Comparison of ENCODE assay signal across 8 cellular contexts in the genomic region with DNA sequence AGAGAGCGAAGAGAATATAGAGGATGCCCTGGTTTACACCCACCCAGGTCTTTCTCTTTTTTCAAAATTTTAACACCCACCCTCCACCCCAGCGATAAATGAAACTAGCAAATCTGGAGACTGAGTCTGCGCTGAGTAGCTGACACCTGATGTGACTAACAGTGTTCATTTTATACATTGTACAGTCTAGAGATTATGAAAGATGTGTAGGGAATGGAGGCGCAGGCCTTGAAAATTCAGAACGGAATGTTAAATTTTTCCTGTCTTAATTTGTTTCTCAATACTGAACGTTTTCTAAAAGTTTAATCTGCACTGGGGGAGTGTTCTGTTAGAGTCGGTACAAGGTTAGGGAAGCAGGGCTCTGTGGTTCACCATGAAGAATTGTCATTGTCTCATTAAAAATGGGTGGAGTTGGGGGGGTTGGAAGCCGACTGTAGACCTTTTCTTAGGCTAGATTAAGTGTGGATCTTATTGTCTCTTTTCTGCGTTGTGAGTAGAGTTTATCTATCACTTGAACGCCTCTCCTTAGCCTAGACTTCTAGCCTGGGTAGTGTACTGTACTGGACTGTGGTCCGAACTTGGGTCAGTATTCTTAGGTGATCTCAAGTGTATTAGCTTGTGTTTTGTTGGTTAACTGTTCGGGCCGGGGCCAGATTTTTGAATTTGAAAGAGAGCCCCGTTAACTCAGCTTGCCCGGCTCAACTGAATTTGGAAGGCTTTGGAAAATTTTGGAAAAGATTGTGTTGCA. TPM values are rescaled to one million over a fixed set of nuclear protein-coding genes. Genes with fewer than 3 reads are reported as not detected.
DNase-seq lines count a peak whose midpoint lies in the region; ATAC-seq, FAIRE-seq and TF ChIP-seq lines count a peak whose summit lies in the region.

No MANE protein-coding gene starts in this region.

- H3K4me3 ChIP-seq in H1 (ENCODE audit: extremely low read depth in 1 of 4, insufficient read depth in 2 of 4, low read depth in 3 of 4, low read length in 4 of 4): peak overlapping the region; percentile 86 to 94 (median 92)
- peak overlapping the region; percentile 69 to 100 for H3K4me3 ChIP-seq in neutrophil (ENCODE audit: low read depth in 1 of 2, low read length in 1 of 2)

- H4K20me1 ChIP-seq in H1 (replicated peaks in 1 of 2; ENCODE audit: control insufficient read depth in 1 of 2, insufficient read depth in 2 of 2, low read length in 2 of 2): peaks cover 2 to 13% of the 10 kb centered on the region in 2 experiments

- no peak overlapping the region for H4K8ac ChIP-seq in H1 (ENCODE audit: extremely low read depth, insufficient read depth, low read length)

- FAIRE-seq in H1 (lab: Jason Lieb, UNC): no peak

- no peak overlapping the region for H2AFZ ChIP-seq in H1 (ENCODE audit: low read length)

- H2BK5ac ChIP-seq in H1 (ENCODE audit: low read depth, low read length): no peak overlapping the region

- POLR2A ChIA-PET in H1 (lab: Charles Lee; ENCODE audit: partially characterized antibody): interaction anchor here (0.9 to 4.2 kb wide), 6 partner anchors 9 to 93 kb away, joined by 3 to 33 read pairs (median 6); no protein-coding TSS in a partner anchor

- no peak overlapping the region for H2BK12ac ChIP-seq in H1 (ENCODE audit: low read depth, low read length)

- no peak for TF ChIP-seq POLR2A in H1 (IDR thresholded peaks at IDR 0.05; ENCODE audit: control extremely low read depth in 1 of 2, low read depth in 2 of 2, low read length in 2 of 2)

- peaks cover 18% of the 10 kb centered on the region for H3K23me2 ChIP-seq in H1 (ENCODE audit: low read depth, low read length)

- H2BK120ac ChIP-seq in H1 (replicated peaks; ENCODE audit: low read depth, low read length): no peak overlapping the region

- H3K18ac ChIP-seq in H1 (ENCODE audit: extremely low read depth, low read length): no peak overlapping the region

- H3K14ac ChIP-seq in H1 (ENCODE audit: insufficient read length): no peak overlapping the region

- CTCF ChIA-PET in H1 (lab: Charles Lee; ENCODE audit: partially characterized antibody): interaction anchor here (0.7 to 1.7 kb wide), 9 partner anchors 8 to 357 kb away, joined by 3 to 7 read pairs (median 4); no protein-coding TSS in a partner anchor

- H3K27ac ChIP-seq in H1 (ENCODE audit: low read depth, low read length) (no peak overlapping the region), neutrophil (peak overlapping the region; percentile 89)

- no peak for TF ChIP-seq EP300 in H1 (IDR thresholded peaks at IDR 0.05; ENCODE audit: borderline replicate concordance in 1 of 2, low read depth in 2 of 2, low read length in 2 of 2)

- no peak overlapping the region for H3K23ac ChIP-seq in H1 (ENCODE audit: insufficient read length)

- WGBS in H1 (ENCODE audit: extremely low coverage in 1 of 2, insufficient coverage in 1 of 2, insufficient read length in 1 of 2, insufficient replicate concordance in 2 of 2, low coverage in 1 of 2, low lambda C conversion rate in 2 of 2, missing lambda C conversion rate in 1 of 2), 2 experiments: 30% methylated on average over 15 of the region's 15 CpGs; no CpG with 5 or more reads in 1 of the 2 experiments

- TF ChIP-seq CTCF in H1 (IDR thresholded peaks at IDR 0.05; ENCODE audit: control extremely low read depth in 1 of 3, insufficient read depth in 1 of 3, low read depth in 1 of 3, low read length in 3 of 3) (no peak), neutrophil (IDR thresholded peaks at IDR 0.05) (no peak)

- H3K36me3 ChIP-seq in H1 (ENCODE audit: control insufficient read depth in 2 of 4, insufficient read depth in 4 of 4, low read length in 3 of 4) (no peaks in the 10 kb centered on the region; a peak in 1 of 8 replicates), neutrophil (peaks cover 16% of the 10 kb centered on the region)

- peaks cover 7% of the 10 kb centered on the region for H3K79me1 ChIP-seq in H1 (ENCODE audit: low read depth, low read length)

- H3K4me1 ChIP-seq in H1 (replicated peaks in 1 of 4; ENCODE audit: control insufficient read depth in 3 of 4, insufficient read depth in 4 of 4, low read length in 3 of 4) (peaks cover 4 to 10% (median 8%) of the 10 kb centered on the region in 4 experiments; a peak in 6 of 7 replicates), neutrophil (ENCODE audit: control insufficient read depth in 1 of 2, insufficient read depth in 1 of 2, low read depth in 1 of 2, low read length in 1 of 2) (peaks cover 68 to 69% of the 10 kb centered on the region in 2 experiments)

- no peak overlapping the region for H4K91ac ChIP-seq in H1 (replicated peaks; ENCODE audit: insufficient read length, low read length)

- peak; percentile 38 for DNase-seq in ELR (ENCODE audit: low read depth)
- peak; percentile 55 for DNase-seq in NOMO-1 treated with DMSO at 0.1 percent for 48 hours (lab: John Stamatoyannopoulos, UW; ENCODE audit: unreplicated experiment)
- no peak for DNase-seq in H1 (ENCODE audit: low read depth in 1 of 2, low spot score in 2 of 2)
- no peak for DNase-seq in SW480 (ENCODE audit: low spot score)

- no peak overlapping the region for H2AK5ac ChIP-seq in H1 (ENCODE audit: low read depth, low read length)

- TF ChIP-seq RAD21 in H1 (IDR thresholded peaks at IDR 0.05 in 1 of 2, conservative IDR thresholded peaks at IDR 0.05 in 1 of 2; ENCODE audit: low read depth in 2 of 2, low read length in 2 of 2): no peak

- peak overlapping the region in 1 of 4 experiments; percentile 6; a peak in 1 of 7 replicates for H3K9ac ChIP-seq in H1 (replicated peaks in 1 of 4; ENCODE audit: extremely low read depth in 1 of 4, low read depth in 3 of 4, low read length in 3 of 4)

- H4K5ac ChIP-seq in H1 (ENCODE audit: insufficient read length, low read depth, low read length): no peak overlapping the region

- no peaks in the 10 kb centered on the region for H3K9me3 ChIP-seq in H1 (ENCODE audit: insufficient read depth in 2 of 2, low read depth in 1 of 2, low read length in 1 of 2)
- no peaks in the 10 kb centered on the region for H3K9me3 ChIP-seq in neutrophil

- H2BK20ac ChIP-seq in H1 (ENCODE audit: low read length): no peak overlapping the region

- no peak overlapping the region for H2BK15ac ChIP-seq in H1 (ENCODE audit: low read length)

- no peak for ATAC-seq in GM18870 (IDR thresholded peaks at IDR 0.05; ENCODE audit: unreplicated experiment)
- no peak for ATAC-seq in GM19035 (IDR thresholded peaks at IDR 0.05; ENCODE audit: unreplicated experiment)
- no peak for ATAC-seq in HG03025 (IDR thresholded peaks at IDR 0.05; ENCODE audit: low FRiP score, unreplicated experiment)

- H3K27me3 ChIP-seq in H1 (replicated peaks in 1 of 4; ENCODE audit: control insufficient read depth in 3 of 4, extremely low read depth in 1 of 4, insufficient read depth in 3 of 4, low read length in 3 of 4) (no peaks in the 10 kb centered on the region), neutrophil (peaks cover 23% of the 10 kb centered on the region)

- peaks cover 26 to 62% of the 10 kb centered on the region in 2 experiments for H3K79me2 ChIP-seq in H1 (ENCODE audit: control insufficient read depth in 1 of 2, insufficient read depth in 2 of 2, low read length in 2 of 2)

- no peak overlapping the region for H3K56ac ChIP-seq in H1 (replicated peaks; ENCODE audit: insufficient read length, low read depth, low read length)

- H3K4me2 ChIP-seq in H1 (ENCODE audit: insufficient read depth in 1 of 2, low read depth in 2 of 2, low read length in 2 of 2): peak overlapping the region; percentile 90 to 93

- no peak overlapping the region for H3K4ac ChIP-seq in H1 (replicated peaks; ENCODE audit: insufficient read length, low read depth, low read length)

TF ChIP-seq in H1, 55 proteins besides CTCF, POLR2A, EP300 and RAD21:
- TF ChIP-seq BRCA1 (IDR thresholded peaks at IDR 0.05; ENCODE audit: low read depth, low read length): no peak
- no peak for TF ChIP-seq E2F6 (IDR thresholded peaks at IDR 0.05)
- TF ChIP-seq PHF8 (conservative IDR thresholded peaks at IDR 0.05; ENCODE audit: low read depth, low read length): no peak
- TF ChIP-seq TEAD4 (IDR thresholded peaks at IDR 0.05; ENCODE audit: low read depth, low read length): no peak
- TF ChIP-seq CTBP2 (IDR thresholded peaks at IDR 0.05; ENCODE audit: borderline replicate concordance, insufficient read depth, insufficient read length, low read length): no peak
- TF ChIP-seq NRF1 (IDR thresholded peaks at IDR 0.05; ENCODE audit: low read depth, low read length): no peak
- no peak for TF ChIP-seq BACH1 (IDR thresholded peaks at IDR 0.05; ENCODE audit: low read length)
- no peak for TF ChIP-seq EZH2 (IDR thresholded peaks at IDR 0.05; ENCODE audit: low read depth, low read length, severe bottlenecking)
- TF ChIP-seq, protein P1, sequence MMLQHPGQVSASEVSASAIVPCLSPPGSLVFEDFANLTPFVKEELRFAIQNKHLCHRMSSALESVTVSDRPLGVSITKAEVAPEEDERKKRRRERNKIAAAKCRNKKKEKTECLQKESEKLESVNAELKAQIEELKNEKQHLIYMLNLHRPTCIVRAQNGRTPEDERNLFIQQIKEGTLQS (IDR thresholded peaks at IDR 0.05; ENCODE audit: insufficient read depth, low read depth, low read length): no peak
- TF ChIP-seq GTF2F1 (IDR thresholded peaks at IDR 0.05; ENCODE audit: borderline replicate concordance, low read depth, low read length): no peak
- TF ChIP-seq SP1 (IDR thresholded peaks at IDR 0.05; ENCODE audit: low read depth, low read length): no peak

RNA-seq across cellular contexts. Expression of gene MAP4K4, which starts 1.9 kb away (rescaled TPM):
- 133 and 138 TPM in 2 replicates for total RNA-seq in H1 (2021; fragmentation: NEBNext Ultra II Directional; extraction: Animal tissue kit (Norgen Biotek cat#: 25700))
- polyA plus RNA-seq in H1 (2011; rRNA removed): 53.2 and 56.7 TPM in 2 replicates
- 70.5 TPM for polyA plus RNA-seq in H1 (2011; cell fraction: cytosol; rRNA removed)
- polyA plus RNA-seq in H1 (2011; cell fraction: nucleus; rRNA removed): 156 TPM
- polyA plus RNA-seq in H1 (2012, experiment 1 of 2): 108 to 151 TPM (median 126 TPM) in 4 replicates
- 8.2 TPM for polyA plus RNA-seq in H1 (2012, experiment 2 of 2)
- 67.2 TPM for polyA plus RNA-seq in H1 (2013, experiment 1 of 2)
- 68.9 TPM for polyA plus RNA-seq in H1 (2013, experiment 2 of 2)
- 128 and 175 TPM in 2 replicates for polyA minus RNA-seq in H1 (2011; rRNA and poly(A)+ RNA removed)
- 79.4 TPM for polyA minus RNA-seq in H1 (2011; cell fraction: cytosol; rRNA and poly(A)+ RNA removed)
- polyA minus RNA-seq in H1 (2011; cell fraction: nucleus; rRNA and poly(A)+ RNA removed): 272 TPM

Comparison
In these comparisons a context has a peak if more than half of its experiments do, and no peak if none do; other contexts are left out.
1. DNase-seq: peak in ELR (single experiment) and NOMO-1 treated with DMSO at 0.1 percent for 48 hours (single experiment); none in H1 (0 of 2) and SW480 (single experiment).